In genomic region chr1:182888736-182889531, GRCh38 we compare ENCODE assay signal across 13 cellular contexts. TPM values are rescaled to one million over a fixed set of nuclear protein-coding genes. Genes with fewer than 3 reads are reported as not detected.
DNase-seq lines count a peak whose midpoint lies in the region; ATAC-seq, FAIRE-seq and TF ChIP-seq lines count a peak whose summit lies in the region.
"Had no signal": no experiment of that assay in that cellular context is flagged by ENCODE, and none has a peak within 500 bp of the region (broad histone marks: within the 10 kb centered on the region; RNA-seq: fewer than 3 reads in every experiment).

No MANE protein-coding gene starts in this region.

- FAIRE-seq in H1 (lab: Jason Lieb, UNC): no peak
- FAIRE-seq: kidney, urothelium cell line had no signal

- H3K23ac ChIP-seq in H1 (ENCODE audit: insufficient read length): no peak overlapping the region

- no peak overlapping the region for H3K4me3 Mint-ChIP-seq in activated T-cell treated with anti-CD3 and anti-CD28 coated beads, Interleukin-2, amount 50 U/mL, for 24 hours
- H3K4me3 Mint-ChIP-seq: activated naive CD8-positive, alpha-beta T cell treated with anti-CD3 and anti-CD28 coated beads, Interleukin-2, amount 10 ng/mL, durations not matched to agents 7 days and 5 days had no signal

- no peak overlapping the region for H2BK120ac ChIP-seq in H1 (replicated peaks; ENCODE audit: low read depth, low read length)

- H3K4me2 ChIP-seq in H1 (ENCODE audit: insufficient read depth in 1 of 2, low read depth in 2 of 2, low read length in 2 of 2) (no peak overlapping the region), smooth muscle cell (no peak overlapping the region)

- H3K56ac ChIP-seq in H1 (replicated peaks; ENCODE audit: insufficient read length, low read depth, low read length): no peak overlapping the region

- WGBS in H1 (ENCODE audit: extremely low coverage in 1 of 2, insufficient coverage in 1 of 2, insufficient read length in 1 of 2, insufficient replicate concordance in 2 of 2, low coverage in 1 of 2, low lambda C conversion rate in 2 of 2, missing lambda C conversion rate in 1 of 2), 2 experiments: 93% methylated on average over 7 of the region's 7 CpGs; no CpG with 5 or more reads in 1 of the 2 experiments
- 92% methylated on average over 7 of the region's 7 CpGs for WGBS in smooth muscle cell (ENCODE audit: low lambda C conversion rate)
- WGBS in lower leg skin, 2 donors: 78 to 83% methylated on average over 7 of the region's 7 CpGs

- no peak overlapping the region for H2BK20ac ChIP-seq in H1 (ENCODE audit: low read length)

- no peak overlapping the region for H2BK15ac ChIP-seq in H1 (ENCODE audit: low read length)

- TF ChIP-seq RAD21 in H1 (IDR thresholded peaks at IDR 0.05 in 1 of 2, conservative IDR thresholded peaks at IDR 0.05 in 1 of 2; ENCODE audit: low read depth in 2 of 2, low read length in 2 of 2): no peak

- H4K5ac ChIP-seq in H1 (ENCODE audit: insufficient read length, low read depth, low read length): no peak overlapping the region

- no peak for ATAC-seq in HG03469 (IDR thresholded peaks at IDR 0.05; ENCODE audit: unreplicated experiment)

- H4K20me1 ChIP-seq in H1 (replicated peaks in 1 of 2; ENCODE audit: control insufficient read depth in 1 of 2, insufficient read depth in 2 of 2, low read length in 2 of 2): peaks cover 6 to 10% of the 10 kb centered on the region in 2 experiments
- peaks cover 24% of the 10 kb centered on the region for H4K20me1 ChIP-seq in smooth muscle cell (ENCODE audit: low read depth)

- no peak overlapping the region for H3K14ac ChIP-seq in H1 (ENCODE audit: insufficient read length)

- H3K4me1 Mint-ChIP-seq in activated T-cell treated with anti-CD3 and anti-CD28 coated beads, Interleukin-2, amount 50 U/mL, for 24 hours (ENCODE audit: low read depth): peaks cover 27% of the 10 kb centered on the region

- H3K36me3 ChIP-seq in H1 (ENCODE audit: control insufficient read depth in 2 of 4, insufficient read depth in 4 of 4, low read length in 3 of 4) (peaks cover 17 to 48% (median 42%) of the 10 kb centered on the region in 4 experiments; a peak in 7 of 8 replicates), smooth muscle cell (ENCODE audit: low read depth) (peaks cover 23% of the 10 kb centered on the region), WERI-Rb-1 (peaks cover 35% of the 10 kb centered on the region)

- no peak overlapping the region for H4K91ac ChIP-seq in H1 (replicated peaks; ENCODE audit: insufficient read length, low read length)

- H3K4me3 ChIP-seq in NB4 (ENCODE audit: low read depth, low read length): no peak overlapping the region
- H3K4me3 ChIP-seq in H1 (ENCODE audit: extremely low read depth in 1 of 4, insufficient read depth in 2 of 4, low read depth in 3 of 4, low read length in 4 of 4): no peak overlapping the region
- no peak overlapping the region for H3K4me3 ChIP-seq in smooth muscle cell
- H3K4me3 ChIP-seq in WERI-Rb-1 (ENCODE audit: low read depth, low read length): no peak overlapping the region
- no peak overlapping the region for H3K4me3 ChIP-seq in lower leg skin (ENCODE audit: low read depth, poor library complexity, severe bottlenecking)

- POLR2A ChIA-PET in H1 (lab: Charles Lee; ENCODE audit: partially characterized antibody): interaction anchor here (1.1 to 4.7 kb wide), 20 partner anchors 8 to 390 kb away, joined by 3 to 52 read pairs (median 7); no protein-coding TSS in a partner anchor

- H3K4me1 ChIP-seq in H1 (replicated peaks in 1 of 4; ENCODE audit: control insufficient read depth in 3 of 4, insufficient read depth in 4 of 4, low read length in 3 of 4) (no peaks in the 10 kb centered on the region), smooth muscle cell (ENCODE audit: low read depth) (no peaks in the 10 kb centered on the region)

- H3K79me1 ChIP-seq in H1 (ENCODE audit: low read depth, low read length): no peaks in the 10 kb centered on the region

- TF ChIP-seq CTCF in NB4 (IDR thresholded peaks at IDR 0.05; ENCODE audit: low read depth, low read length): no peak
- TF ChIP-seq CTCF in H1 (IDR thresholded peaks at IDR 0.05; ENCODE audit: control extremely low read depth in 1 of 3, insufficient read depth in 1 of 3, low read depth in 1 of 3, low read length in 3 of 3): no peak
- no peak for TF ChIP-seq CTCF in smooth muscle cell (IDR thresholded peaks at IDR 0.05; ENCODE audit: borderline replicate concordance, insufficient read depth, poor library complexity, severe bottlenecking)
- no peak for TF ChIP-seq CTCF in WERI-Rb-1 (IDR thresholded peaks at IDR 0.05; ENCODE audit: low read depth, low read length)
- TF ChIP-seq CTCF in lower leg skin (IDR thresholded peaks at IDR 0.05): no peak

- no peaks in the 10 kb centered on the region for H3K79me2 ChIP-seq in H1 (ENCODE audit: control insufficient read depth in 1 of 2, insufficient read depth in 2 of 2, low read length in 2 of 2)
- no peaks in the 10 kb centered on the region for H3K79me2 ChIP-seq in smooth muscle cell (ENCODE audit: low read depth)

- no peak overlapping the region for H2BK5ac ChIP-seq in H1 (ENCODE audit: low read depth, low read length)

- H4K8ac ChIP-seq in H1 (ENCODE audit: extremely low read depth, insufficient read depth, low read length): no peak overlapping the region

- H3K27ac ChIP-seq in H1 (ENCODE audit: low read depth, low read length): no peak overlapping the region
- peak overlapping the region; percentile 24 for H3K27ac ChIP-seq in smooth muscle cell (ENCODE audit: low read depth)
- H3K27ac ChIP-seq in WERI-Rb-1: no peak overlapping the region
- H3K27ac ChIP-seq: C4-2B, VCaP had no signal

- CTCF ChIA-PET in H1 (lab: Charles Lee; ENCODE audit: partially characterized antibody): interaction anchor here (0.7 to 1.6 kb wide), 5 partner anchors 13 to 339 kb away, joined by 3 to 7 read pairs (median 4); no protein-coding TSS in a partner anchor

- peaks cover 39% of the 10 kb centered on the region for H3F3A ChIP-seq in smooth muscle cell (ENCODE audit: low read depth)

- H3K36me3 Mint-ChIP-seq in activated T-cell treated with anti-CD3 and anti-CD28 coated beads, Interleukin-2, amount 50 U/mL, for 24 hours (ENCODE audit: low read depth): peaks cover 73% of the 10 kb centered on the region

- H3K18ac ChIP-seq in H1 (ENCODE audit: extremely low read depth, low read length): no peak overlapping the region

- intact Hi-C loops in lower leg skin (cut with DNase I; ENCODE audit: low total_unique reads): no loop called here

- no peak overlapping the region for H3K4ac ChIP-seq in H1 (replicated peaks; ENCODE audit: insufficient read length, low read depth, low read length)

- no peak for DNase-seq in activated T-cell treated with anti-CD3 and anti-CD28 coated beads, Interleukin-2, amount 50 U/mL, for 24 hours
- DNase-seq in activated T-cell treated with anti-CD3 and anti-CD28 coated beads for 4 hours (no peak), NB4 (ENCODE audit: low read depth) (peak; percentile 21), H1 (ENCODE audit: low read depth in 1 of 2, low spot score in 2 of 2) (no peak), smooth muscle cell (lab: John Stamatoyannopoulos, UW; ENCODE audit: unreplicated experiment) (no peak), WERI-Rb-1 (no peak), lower leg skin (ENCODE audit: low spot score in 2 of 2) (no peak)
- DNase-seq: activated naive CD8-positive, alpha-beta T cell treated with anti-CD3 and anti-CD28 coated beads, Interleukin-2, amount 10 ng/mL, durations not matched to agents 7 days and 5 days; kidney had no signal

- no peaks in the 10 kb centered on the region; the same call in 1 of the 2 replicates for H3K23me2 ChIP-seq in H1 (ENCODE audit: low read depth, low read length)

- H3K27ac Mint-ChIP-seq in activated T-cell treated with anti-CD3 and anti-CD28 coated beads, Interleukin-2, amount 50 U/mL, for 24 hours: peak overlapping the region; percentile 16

- no peak overlapping the region for H2BK12ac ChIP-seq in H1 (ENCODE audit: low read depth, low read length)

- H2AFZ ChIP-seq in H1 (ENCODE audit: low read length) (no peak overlapping the region), smooth muscle cell (ENCODE audit: low read depth) (no peak overlapping the region)

- no peak for TF ChIP-seq EP300 in H1 (IDR thresholded peaks at IDR 0.05; ENCODE audit: borderline replicate concordance in 1 of 2, low read depth in 2 of 2, low read length in 2 of 2)

- no peaks in the 10 kb centered on the region for H3K9me3 ChIP-seq in H1 (ENCODE audit: insufficient read depth in 2 of 2, low read depth in 1 of 2, low read length in 1 of 2)
- H3K9me3 ChIP-seq in smooth muscle cell (replicated peaks; ENCODE audit: low read depth): no peaks in the 10 kb centered on the region
- no peaks in the 10 kb centered on the region for H3K9me3 ChIP-seq in WERI-Rb-1 (ENCODE audit: severe bottlenecking)

- no peaks in the 10 kb centered on the region for H3K27me3 Mint-ChIP-seq in activated T-cell treated with anti-CD3 and anti-CD28 coated beads, Interleukin-2, amount 50 U/mL, for 24 hours

- H3K9ac ChIP-seq in H1 (replicated peaks in 1 of 4; ENCODE audit: extremely low read depth in 1 of 4, low read depth in 3 of 4, low read length in 3 of 4) (no peak overlapping the region), smooth muscle cell (ENCODE audit: low read depth) (no peak overlapping the region)

- H3K27me3 ChIP-seq in H1 (replicated peaks in 1 of 4; ENCODE audit: control insufficient read depth in 3 of 4, extremely low read depth in 1 of 4, insufficient read depth in 3 of 4, low read length in 3 of 4) (no peaks in the 10 kb centered on the region), smooth muscle cell (ENCODE audit: low read depth) (no peaks in the 10 kb centered on the region), WERI-Rb-1 (ENCODE audit: insufficient read depth, low read depth, severe bottlenecking) (no peaks in the 10 kb centered on the region)

- TF ChIP-seq POLR2A in NB4 (IDR thresholded peaks at IDR 0.05; ENCODE audit: extremely low read depth, insufficient read length) (no peak), H1 (IDR thresholded peaks at IDR 0.05; ENCODE audit: control extremely low read depth in 1 of 2, low read depth in 2 of 2, low read length in 2 of 2) (peak; percentile 52 to 63; a peak in 2 of 3 replicates), lower leg skin (IDR thresholded peaks at IDR 0.05) (no peak)

- no peak overlapping the region for H2AK5ac ChIP-seq in H1 (ENCODE audit: low read depth, low read length)

- peaks cover 2% of the 10 kb centered on the region for H3K9me3 Mint-ChIP-seq in activated T-cell treated with anti-CD3 and anti-CD28 coated beads, Interleukin-2, amount 50 U/mL, for 24 hours
- H3K9me3 Mint-ChIP-seq: activated naive CD8-positive, alpha-beta T cell treated with anti-CD3 and anti-CD28 coated beads, Interleukin-2, amount 10 ng/mL, durations not matched to agents 7 days and 5 days had no signal

RNA-seq across cellular contexts. Expression of gene DHX9, which starts 49.8 kb away (rescaled TPM):
- total RNA-seq in H1 (2021; fragmentation: NEBNext Ultra II Directional; extraction: Animal tissue kit (Norgen Biotek cat#: 25700)): 329 and 333 TPM in 2 replicates
- 113 and 153 TPM in 2 replicates for polyA plus RNA-seq in H1 (2011; rRNA removed)
- polyA plus RNA-seq in H1 (2011; cell fraction: cytosol; rRNA removed): 230 TPM
- 143 TPM for polyA plus RNA-seq in H1 (2011; cell fraction: nucleus; rRNA removed)
- polyA plus RNA-seq in H1 (2012, experiment 1 of 2): 206 to 243 TPM (median 238 TPM) in 4 replicates
- polyA plus RNA-seq in H1 (2012, experiment 2 of 2): 12.7 TPM
- 110 TPM for polyA plus RNA-seq in H1 (2013, experiment 1 of 2)
- polyA plus RNA-seq in H1 (2013, experiment 2 of 2): 102 TPM
- 429 and 489 TPM in 2 replicates for polyA minus RNA-seq in H1 (2011; rRNA and poly(A)+ RNA removed)
- polyA minus RNA-seq in H1 (2011; cell fraction: cytosol; rRNA and poly(A)+ RNA removed): 167 TPM
- polyA minus RNA-seq in H1 (2011; cell fraction: nucleus; rRNA and poly(A)+ RNA removed): 278 TPM
- 99.2 and 138 TPM in 2 replicates for total RNA-seq in smooth muscle cell
- 65.4 and 69.5 TPM in 2 replicates for polyA plus RNA-seq in smooth muscle cell
- 100 to 1,000 TPM in 2 of 4 donors, 10 to 100 TPM in 2; 49.6 to 105 (median 87.5) TPM for total RNA-seq in lower leg skin

Comparison
In these comparisons a context has a peak if more than half of its experiments do, and no peak if none do; other contexts are left out.
1. POLR2A ChIP-seq: peak in H1 (2 of 2); none in NB4 (single experiment) and lower leg skin (0 of 2).